Comparison of ENCODE assay signal across 9 cellular contexts in the genomic region with DNA sequence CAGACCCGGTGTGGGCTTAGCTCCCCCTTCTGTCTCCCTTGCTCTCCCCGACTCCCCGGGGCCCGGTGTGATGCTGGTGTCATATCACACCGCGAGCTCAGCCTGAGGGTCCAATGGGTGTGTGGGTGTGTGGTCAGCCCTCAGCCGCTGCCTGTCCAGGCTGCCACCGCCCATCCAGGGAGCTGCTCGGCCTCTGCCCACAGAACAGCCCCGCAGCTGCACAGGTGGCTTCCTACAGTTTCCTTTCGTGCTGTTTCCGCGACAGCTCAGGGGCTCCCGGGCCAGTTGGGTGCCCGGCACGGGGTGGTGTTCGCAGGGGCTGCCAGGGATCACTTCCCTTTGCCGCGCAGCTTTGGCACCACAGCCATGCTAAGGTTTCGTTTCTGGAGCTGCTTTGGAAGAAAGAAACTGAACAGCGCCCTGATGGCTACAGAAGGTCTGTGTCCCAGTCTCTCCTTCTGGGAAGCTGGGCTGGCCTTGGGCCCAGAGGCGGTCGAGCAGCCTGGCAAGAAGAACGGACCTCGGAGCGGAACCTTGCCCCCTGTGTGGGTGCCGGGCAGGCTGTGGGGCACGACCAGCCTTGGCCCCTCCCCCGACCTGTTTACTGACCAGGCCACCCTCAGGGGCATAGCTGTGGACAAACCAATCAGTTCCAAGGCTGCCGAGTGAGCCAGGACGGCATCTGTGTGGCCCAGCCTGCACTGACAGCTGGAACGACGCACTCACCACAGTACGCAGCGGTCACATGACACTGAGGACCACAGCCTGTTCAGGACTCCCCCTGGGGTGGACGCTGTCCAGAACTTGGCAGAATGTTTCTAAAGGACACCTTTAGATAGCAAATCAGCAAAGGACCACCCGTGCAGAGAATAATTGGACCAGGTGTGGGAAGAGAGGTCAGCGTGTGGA. TPM values are rescaled to one million over a fixed set of nuclear protein-coding genes. Genes with fewer than 3 reads are reported as not detected.
DNase-seq lines count a peak whose midpoint lies in the region; ATAC-seq, FAIRE-seq and TF ChIP-seq lines count a peak whose summit lies in the region.
"Had no signal": no experiment of that assay in that cellular context is flagged by ENCODE, and none has a peak within 500 bp of the region (broad histone marks: within the 10 kb centered on the region; RNA-seq: fewer than 3 reads in every experiment).

No MANE protein-coding gene starts in this region.

- H3K18ac ChIP-seq in H1 (ENCODE audit: extremely low read depth, low read length), result no peak overlapping the region

- FAIRE-seq in H1 (lab: Jason Lieb, UNC), result no peak
- FAIRE-seq: TTC549 had no signal

- peaks cover 12% of the 10 kb centered on the region for H3K27me3 Mint-ChIP-seq in neural progenitor cell (ENCODE audit: insufficient read depth, low read depth)

- POLR2A ChIA-PET in H1 (lab: Charles Lee; ENCODE audit: partially characterized antibody), result interaction anchor here (0.7 to 1.6 kb wide), 5 partner anchors 9 to 35 kb away, joined by 3 to 5 read pairs (median 4); no protein-coding TSS in a partner anchor

- TF ChIP-seq CTCF in OCI-LY3 (IDR thresholded peaks at IDR 0.05; ENCODE audit: low read depth, low read length) (no peak), H1 (IDR thresholded peaks at IDR 0.05; ENCODE audit: control extremely low read depth in 1 of 3, insufficient read depth in 1 of 3, low read depth in 1 of 3, low read length in 3 of 3) (no peak), neural progenitor cell (IDR thresholded peaks at IDR 0.05) (no peak)

- peaks cover 7% of the 10 kb centered on the region; the same call in 1 of the 2 replicates for H3K23me2 ChIP-seq in H1 (ENCODE audit: low read depth, low read length)

- peak overlapping the region; percentile 50; the same call in 1 of the 2 replicates for H2BK12ac ChIP-seq in H1 (ENCODE audit: low read depth, low read length)

- H3K27me3 ChIP-seq in OCI-LY3 (ENCODE audit: low read depth, low read length) (no peaks in the 10 kb centered on the region), H1 (replicated peaks in 1 of 4; ENCODE audit: control insufficient read depth in 3 of 4, extremely low read depth in 1 of 4, insufficient read depth in 3 of 4, low read length in 3 of 4) (peaks cover 6 to 24% (median 20%) of the 10 kb centered on the region in 4 experiments), neural progenitor cell (peaks cover 29% of the 10 kb centered on the region)

- H3K9me3 Mint-ChIP-seq in neural progenitor cell, result no peaks in the 10 kb centered on the region

- H3K4me2 ChIP-seq in OCI-LY3 (ENCODE audit: low read length), result 0 out of 2 replicates have a peak overlapping the region, but pooled peaks have one; percentile 4
- no peak overlapping the region for H3K4me2 ChIP-seq in H1 (ENCODE audit: insufficient read depth in 1 of 2, low read depth in 2 of 2, low read length in 2 of 2)
- H3K4me2 ChIP-seq in neural progenitor cell, result no peak overlapping the region

- H3K4me3 Mint-ChIP-seq in neural progenitor cell, result no peak overlapping the region

- H3K56ac ChIP-seq in H1 (replicated peaks; ENCODE audit: insufficient read length, low read depth, low read length), result no peak overlapping the region

- H3K4me3 ChIP-seq in OCI-LY3 (ENCODE audit: low read length), result no peak overlapping the region
- H3K4me3 ChIP-seq in H1 (ENCODE audit: extremely low read depth in 1 of 4, insufficient read depth in 2 of 4, low read depth in 3 of 4, low read length in 4 of 4), result no peak overlapping the region
- H3K4me3 ChIP-seq in neural progenitor cell, result no peak overlapping the region

- no peak overlapping the region for H2BK15ac ChIP-seq in H1 (ENCODE audit: low read length)

- no peak overlapping the region for H2BK20ac ChIP-seq in H1 (ENCODE audit: low read length)

- H3K79me2 ChIP-seq in OCI-LY3 (ENCODE audit: low read length) (peaks cover 17% of the 10 kb centered on the region), H1 (ENCODE audit: control insufficient read depth in 1 of 2, insufficient read depth in 2 of 2, low read length in 2 of 2) (peaks cover 0 to 15% of the 10 kb centered on the region in 2 experiments; a peak in 1 of 4 replicates), neural progenitor cell (ENCODE audit: low read depth) (peaks cover 14% of the 10 kb centered on the region)

- 82% methylated on average over 37 of the region's 38 CpGs; no CpG with 5 or more reads in 1 of the 2 experiments for WGBS in H1 (ENCODE audit: extremely low coverage in 1 of 2, insufficient coverage in 1 of 2, insufficient read length in 1 of 2, insufficient replicate concordance in 2 of 2, low coverage in 1 of 2, low lambda C conversion rate in 2 of 2, missing lambda C conversion rate in 1 of 2), 2 experiments

- H2AFZ ChIP-seq in OCI-LY3 (ENCODE audit: low read depth, low read length), result no peak overlapping the region
- H2AFZ ChIP-seq in H1 (ENCODE audit: low read length), result no peak overlapping the region
- H2AFZ ChIP-seq in neural progenitor cell (replicated peaks), result no peak overlapping the region

- H4K5ac ChIP-seq in H1 (ENCODE audit: insufficient read length, low read depth, low read length), result no peak overlapping the region

- H3K4ac ChIP-seq in H1 (replicated peaks; ENCODE audit: insufficient read length, low read depth, low read length), result no peak overlapping the region

- H3K23ac ChIP-seq in H1 (ENCODE audit: insufficient read length), result no peak overlapping the region

- no peak overlapping the region; the same call in 1 of the 2 replicates for H3K9ac ChIP-seq in OCI-LY3 (ENCODE audit: low read length)
- H3K9ac ChIP-seq in H1 (replicated peaks in 1 of 4; ENCODE audit: extremely low read depth in 1 of 4, low read depth in 3 of 4, low read length in 3 of 4), result no peak overlapping the region
- H3K9ac ChIP-seq in neural progenitor cell, result no peak overlapping the region

- no peak for TF ChIP-seq EP300 in H1 (IDR thresholded peaks at IDR 0.05; ENCODE audit: borderline replicate concordance in 1 of 2, low read depth in 2 of 2, low read length in 2 of 2)

- no peak for TF ChIP-seq POLR2A in H1 (IDR thresholded peaks at IDR 0.05; ENCODE audit: control extremely low read depth in 1 of 2, low read depth in 2 of 2, low read length in 2 of 2)

- ATAC-seq in HG02870 (IDR thresholded peaks at IDR 0.05; ENCODE audit: unreplicated experiment), result no peak
- ATAC-seq in HG02840 (IDR thresholded peaks at IDR 0.05; ENCODE audit: low FRiP score, unreplicated experiment), result no peak

- CTCF ChIA-PET in H1 (lab: Charles Lee; ENCODE audit: partially characterized antibody), result interaction anchor here (0.9 to 2.2 kb wide), 12 partner anchors 10 to 200 kb away, joined by 3 to 12 read pairs (median 4); no protein-coding TSS in a partner anchor

- H3K14ac ChIP-seq in H1 (ENCODE audit: insufficient read length), result no peak overlapping the region

- DNase-seq in AG08395 (ENCODE audit: low spot score) (peak; percentile 28), H1 (ENCODE audit: low read depth in 1 of 2, low spot score in 2 of 2) (peak in 1 of 2 experiments; percentile 46), neural progenitor cell (ENCODE audit: low spot score) (peak; percentile 20), DMS 273 treated with DMSO at 0.1 percent for 48 hours (lab: John Stamatoyannopoulos, UW) (no peak), NCI-H187 (lab: John Stamatoyannopoulos, UW) (no peak)

- H2BK5ac ChIP-seq in H1 (ENCODE audit: low read depth, low read length), result no peak overlapping the region

- H3K4me1 ChIP-seq in OCI-LY3 (ENCODE audit: low read length) (peaks cover 36% of the 10 kb centered on the region), H1 (replicated peaks in 1 of 4; ENCODE audit: control insufficient read depth in 3 of 4, insufficient read depth in 4 of 4, low read length in 3 of 4) (peaks cover 0 to 27% (median 13%) of the 10 kb centered on the region in 4 experiments; a peak in 6 of 7 replicates), neural progenitor cell (peaks cover 16% of the 10 kb centered on the region)

- peaks cover 6% of the 10 kb centered on the region for H3F3A ChIP-seq in neural progenitor cell (ENCODE audit: low read depth)

- 0 out of 2 replicates have a peak, but pooled peaks cover 2% of the 10 kb centered on the region for H3K79me1 ChIP-seq in H1 (ENCODE audit: low read depth, low read length)

- H4K91ac ChIP-seq in H1 (replicated peaks; ENCODE audit: insufficient read length, low read length), result no peak overlapping the region

- H4K8ac ChIP-seq in H1 (ENCODE audit: extremely low read depth, insufficient read depth, low read length), result no peak overlapping the region

- peaks cover 33% of the 10 kb centered on the region for H4K20me1 ChIP-seq in OCI-LY3 (ENCODE audit: insufficient read depth, low read length)
- H4K20me1 ChIP-seq in H1 (replicated peaks in 1 of 2; ENCODE audit: control insufficient read depth in 1 of 2, insufficient read depth in 2 of 2, low read length in 2 of 2), result peaks cover 9 to 11% of the 10 kb centered on the region in 2 experiments
- H4K20me1 ChIP-seq in neural progenitor cell (ENCODE audit: low read depth), result peaks cover 48% of the 10 kb centered on the region

- H3K27ac Mint-ChIP-seq in neural progenitor cell, result peak overlapping the region; percentile 43

- no peak overlapping the region for H2BK120ac ChIP-seq in H1 (replicated peaks; ENCODE audit: low read depth, low read length)

- H3K27ac ChIP-seq in OCI-LY3 (ENCODE audit: low read length) (no peak overlapping the region), H1 (ENCODE audit: low read depth, low read length) (no peak overlapping the region; the same call in 1 of the 2 replicates), neural progenitor cell (no peak overlapping the region)

- H3K9me3 ChIP-seq in OCI-LY3 (ENCODE audit: insufficient read depth, low read length), result no peaks in the 10 kb centered on the region
- no peaks in the 10 kb centered on the region for H3K9me3 ChIP-seq in H1 (ENCODE audit: insufficient read depth in 2 of 2, low read depth in 1 of 2, low read length in 1 of 2)
- H3K9me3 ChIP-seq in neural progenitor cell (ENCODE audit: low read depth), result no peaks in the 10 kb centered on the region

- H3K36me3 ChIP-seq in OCI-LY3 (replicated peaks; ENCODE audit: low read depth, low read length), result peaks cover 17% of the 10 kb centered on the region
- peaks cover 8 to 17% (median 11%) of the 10 kb centered on the region in 4 experiments; a peak in 6 of 8 replicates for H3K36me3 ChIP-seq in H1 (ENCODE audit: control insufficient read depth in 2 of 4, insufficient read depth in 4 of 4, low read length in 3 of 4)
- no peaks in the 10 kb centered on the region for H3K36me3 ChIP-seq in neural progenitor cell

- no peak for TF ChIP-seq RAD21 in H1 (IDR thresholded peaks at IDR 0.05 in 1 of 2, conservative IDR thresholded peaks at IDR 0.05 in 1 of 2; ENCODE audit: low read depth in 2 of 2, low read length in 2 of 2)

- H2AK5ac ChIP-seq in H1 (ENCODE audit: low read depth, low read length), result no peak overlapping the region; the same call in 1 of the 2 replicates

- peaks cover 4% of the 10 kb centered on the region for H3K36me3 Mint-ChIP-seq in neural progenitor cell

- H3K4me1 Mint-ChIP-seq in neural progenitor cell, result peaks cover 12% of the 10 kb centered on the region

RNA-seq across cellular contexts. Expression of a gene that starts 7.0 kb away (rescaled TPM):
- 30.0 and 31.2 TPM in 2 replicates for total RNA-seq in H1 (2021; fragmentation: NEBNext Ultra II Directional; extraction: Animal tissue kit (Norgen Biotek cat#: 25700))
- 22.6 and 40.2 TPM in 2 replicates for polyA plus RNA-seq in H1 (2011; rRNA removed)
- 20.5 TPM for polyA plus RNA-seq in H1 (2011; cell fraction: cytosol; rRNA removed)
- polyA plus RNA-seq in H1 (2011; cell fraction: nucleus; rRNA removed), result 43.4 TPM
- 16.0 to 28.8 TPM (median 24.5 TPM) in 4 replicates for polyA plus RNA-seq in H1 (2012, experiment 1 of 2)
- polyA plus RNA-seq in H1 (2012, experiment 2 of 2), result 23.8 TPM
- polyA plus RNA-seq in H1 (2013, experiment 1 of 2), result 20.9 TPM
- polyA plus RNA-seq in H1 (2013, experiment 2 of 2), result 21.1 TPM
- 3.8 and 3.9 TPM in 2 replicates for polyA minus RNA-seq in H1 (2011; rRNA and poly(A)+ RNA removed)
- 17.7 TPM for polyA minus RNA-seq in H1 (2011; cell fraction: cytosol; rRNA and poly(A)+ RNA removed)
- polyA minus RNA-seq in H1 (2011; cell fraction: nucleus; rRNA and poly(A)+ RNA removed), result 20.5 TPM
- total RNA-seq in neural progenitor cell (ENCODE audit: low replicate concordance), result 15.1 and 37.2 TPM in 2 replicates

RNA-seq across cellular contexts. Expression of a gene that starts 45.0 kb away (rescaled TPM):
- 0.08 and 0.20 TPM in 2 replicates for total RNA-seq in H1 (2021; fragmentation: NEBNext Ultra II Directional; extraction: Animal tissue kit (Norgen Biotek cat#: 25700))
- 0.15 and 0.17 TPM in 2 replicates for polyA plus RNA-seq in H1 (2011; rRNA removed)
- polyA plus RNA-seq in H1 (2011; cell fraction: cytosol; rRNA removed), result 0.18 TPM
- polyA plus RNA-seq in H1 (2011; cell fraction: nucleus; rRNA removed), result 0.63 TPM
- polyA plus RNA-seq in H1 (2012, experiment 1 of 2), result 0.10 to 0.20 TPM (median 0.13 TPM) in 4 replicates
- polyA plus RNA-seq in H1 (2012, experiment 2 of 2), result not detected
- polyA plus RNA-seq in H1 (2013, experiment 1 of 2), result 0.04 TPM
- 0.02 TPM for polyA plus RNA-seq in H1 (2013, experiment 2 of 2)
- 0.06 and 0.12 TPM in 2 replicates for polyA minus RNA-seq in H1 (2011; rRNA and poly(A)+ RNA removed)
- polyA minus RNA-seq in H1 (2011; cell fraction: cytosol; rRNA and poly(A)+ RNA removed), result 0.29 TPM
- polyA minus RNA-seq in H1 (2011; cell fraction: nucleus; rRNA and poly(A)+ RNA removed), result 0.90 TPM
- total RNA-seq in neural progenitor cell (ENCODE audit: low replicate concordance), result 0.15 TPM in 1 of 2 replicates, not detected in the other

RNA-seq across cellular contexts. Expression of a gene that starts 49.2 kb away (rescaled TPM):
- 36.6 and 39.4 TPM in 2 replicates for total RNA-seq in H1 (2021; fragmentation: NEBNext Ultra II Directional; extraction: Animal tissue kit (Norgen Biotek cat#: 25700))
- polyA plus RNA-seq in H1 (2011; rRNA removed), result 24.5 and 34.3 TPM in 2 replicates
- 35.6 TPM for polyA plus RNA-seq in H1 (2011; cell fraction: cytosol; rRNA removed)
- polyA plus RNA-seq in H1 (2011; cell fraction: nucleus; rRNA removed), result 52.5 TPM
- polyA plus RNA-seq in H1 (2012, experiment 1 of 2), result 19.3 to 35.8 TPM (median 34.6 TPM) in 4 replicates
- 23.7 TPM for polyA plus RNA-seq in H1 (2012, experiment 2 of 2)
- polyA plus RNA-seq in H1 (2013, experiment 1 of 2), result 24.9 TPM
- 26.3 TPM for polyA plus RNA-seq in H1 (2013, experiment 2 of 2)
- polyA minus RNA-seq in H1 (2011; rRNA and poly(A)+ RNA removed), result 6.1 and 8.2 TPM in 2 replicates
- polyA minus RNA-seq in H1 (2011; cell fraction: cytosol; rRNA and poly(A)+ RNA removed), result 8.7 TPM
- polyA minus RNA-seq in H1 (2011; cell fraction: nucleus; rRNA and poly(A)+ RNA removed), result 8.0 TPM
- total RNA-seq in neural progenitor cell (ENCODE audit: low replicate concordance), result 12.2 and 22.6 TPM in 2 replicates

RNA-seq across cellular contexts. Expression of a gene that starts 49.3 kb away (rescaled TPM):
- total RNA-seq in H1 (2021; fragmentation: NEBNext Ultra II Directional; extraction: Animal tissue kit (Norgen Biotek cat#: 25700)), result 22.5 and 25.0 TPM in 2 replicates
- 13.4 and 24.1 TPM in 2 replicates for polyA plus RNA-seq in H1 (2011; rRNA removed)
- polyA plus RNA-seq in H1 (2011; cell fraction: cytosol; rRNA removed), result 16.1 TPM
- 28.5 TPM for polyA plus RNA-seq in H1 (2011; cell fraction: nucleus; rRNA removed)
- polyA plus RNA-seq in H1 (2012, experiment 1 of 2), result 14.6 to 25.7 TPM (median 22.3 TPM) in 4 replicates
- 19.9 TPM for polyA plus RNA-seq in H1 (2012, experiment 2 of 2)
- 23.8 TPM for polyA plus RNA-seq in H1 (2013, experiment 1 of 2)
- polyA plus RNA-seq in H1 (2013, experiment 2 of 2), result 25.7 TPM
- 20.3 and 23.2 TPM in 2 replicates for polyA minus RNA-seq in H1 (2011; rRNA and poly(A)+ RNA removed)
- 11.2 TPM for polyA minus RNA-seq in H1 (2011; cell fraction: cytosol; rRNA and poly(A)+ RNA removed)
- 7.9 TPM for polyA minus RNA-seq in H1 (2011; cell fraction: nucleus; rRNA and poly(A)+ RNA removed)
- total RNA-seq in neural progenitor cell (ENCODE audit: low replicate concordance), result 4.9 and 14.2 TPM in 2 replicates

Comparison
In these comparisons a context has a peak if more than half of its experiments do, and no peak if none do; other contexts are left out.
1. DNase-seq: peak in AG08395 (single experiment) and neural progenitor cell (single experiment); none in DMS 273 treated with DMSO at 0.1 percent for 48 hours (single experiment) and NCI-H187 (0 of 2).